In the genomic region with DNA sequence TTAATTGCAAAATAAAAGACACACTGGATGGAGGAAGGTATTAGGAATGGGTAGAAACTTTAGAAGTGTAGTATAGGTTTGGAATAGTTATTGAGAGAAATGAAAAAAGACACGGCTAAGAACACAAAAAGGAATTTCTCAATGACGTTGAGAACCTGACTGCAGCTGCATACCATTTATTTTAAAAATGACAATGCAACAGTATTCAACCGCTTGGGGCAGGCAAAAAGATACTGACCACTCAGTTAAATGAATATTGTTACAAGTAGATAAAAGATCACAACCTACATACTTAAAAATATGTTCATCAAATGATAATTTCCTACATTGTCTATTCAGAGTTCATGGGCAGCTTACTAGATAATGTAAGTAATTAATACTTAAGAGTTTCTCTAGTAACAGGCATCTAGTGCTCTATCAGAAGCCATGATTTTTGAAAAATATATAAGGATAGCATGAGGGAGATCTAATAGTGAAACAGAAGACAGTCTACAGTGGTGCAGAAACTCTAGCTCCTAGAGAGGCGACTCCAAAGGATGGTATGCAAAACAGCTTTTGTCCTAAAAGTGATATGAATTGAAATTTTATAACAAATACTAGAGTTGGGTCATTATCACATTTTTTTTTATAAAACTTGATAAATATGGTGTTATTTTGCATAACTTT, we compare ENCODE assay signal across 14 cellular contexts.
"Had no signal": no experiment of that assay in that cellular context is flagged by ENCODE, and none has a peak within 500 bp of the region (broad histone marks: within the 10 kb centered on the region; RNA-seq: fewer than 3 reads in every experiment).

No MANE protein-coding gene starts in this region.

- H3K9me3 ChIP-seq: pancreas had no signal

- H3K27me3 ChIP-seq: dorsolateral prefrontal cortex, hepatocyte, pancreas, stomach had no signal

- H3K27ac ChIP-seq: dorsolateral prefrontal cortex, hepatocyte, pancreas, stomach, thoracic aorta had no signal

- H3K36me3 ChIP-seq: pancreas, stomach, thoracic aorta had no signal

- H3K79me2 ChIP-seq: hepatocyte had no signal

- H3K4me3 ChIP-seq: dorsolateral prefrontal cortex, hepatocyte, pancreas, stomach, thoracic aorta had no signal

- H2AFZ ChIP-seq: hepatocyte had no signal

- H3K27ac Mint-ChIP-seq: activated CD8-positive, alpha-beta T cell treated with anti-CD3 and anti-CD28 coated beads, Interleukin-2, amount 10 ng/mL, durations not matched to agents 7 days and 5 days had no signal

- H3K4me1 ChIP-seq: pancreas, stomach had no signal

- H3K4me3 Mint-ChIP-seq: activated CD8-positive, alpha-beta T cell treated with anti-CD3 and anti-CD28 coated beads, Interleukin-2, amount 10 ng/mL, durations not matched to agents 7 days and 5 days; neural crest cell had no signal

- H3K4me1 Mint-ChIP-seq: neural crest cell had no signal

- ATAC-seq: activated CD8-positive, alpha-beta T cell treated with anti-CD3 and anti-CD28 coated beads, Interleukin-2, amount 10 ng/mL, durations not matched to agents 7 days and 5 days; left ventricle myocardium superior; pancreas had no signal

- H3K4me2 ChIP-seq: hepatocyte had no signal

- DNase-seq: activated CD4-positive, alpha-beta T cell treated with anti-CD3 and anti-CD28 coated beads for 4 hours; activated CD8-positive, alpha-beta memory T cell treated with anti-CD3 and anti-CD28 coated beads, Interleukin-2, amount 50 U/mL, for 48 hours; activated CD8-positive, alpha-beta T cell treated with anti-CD3 and anti-CD28 coated beads, Interleukin-2, amount 10 ng/mL, durations not matched to agents 7 days and 5 days; activated naive CD4-positive, alpha-beta T cell treated with anti-CD3 and anti-CD28 coated beads, Interleukin-2, amount 50 U/mL, for 16 hours; dorsolateral prefrontal cortex; left ventricle myocardium superior; pancreas; stimulated activated CD4-positive, alpha-beta T cell treated with anti-CD3 and anti-CD28 coated beads, Interleukin-15, amount 100 ng/mL, for 24 hours; stimulated activated CD4-positive, alpha-beta T cell treated with anti-CD3 and anti-CD28 coated beads, Interleukin-4, amount 100 ng/mL, for 24 hours; stomach; T-helper 1 cell had no signal
